Comparison of ENCODE assay signal across 12 cellular contexts in genomic region chr5:181163487-181164075, GRCh38. TPM values are rescaled to one million over a fixed set of nuclear protein-coding genes. Genes with fewer than 3 reads are reported as not detected.
DNase-seq lines count a peak whose midpoint lies in the region; ATAC-seq and TF ChIP-seq lines count a peak whose summit lies in the region.
"Had no signal": no experiment of that assay in that cellular context is flagged by ENCODE, and none has a peak within 500 bp of the region (broad histone marks: within the 10 kb centered on the region; RNA-seq: fewer than 3 reads in every experiment).

No MANE protein-coding gene starts in this region.

- H3K27me3 Mint-ChIP-seq in activated naive CD4-positive, alpha-beta T cell treated with anti-CD3 and anti-CD28 coated beads, Interleukin-2, amount 50 U/mL, for 24 hours: peaks cover 34% of the 10 kb centered on the region
- peaks cover 44 to 61% of the 10 kb centered on the region in 2 donors for H3K27me3 Mint-ChIP-seq in stimulated activated naive B cell treated with anti-CD40 and anti-IgM and Interleukin-4, amounts not matched to agents 10 μg/mL and 1 μg/mL and 100 μg/mL, for 72 hours

- ATAC-seq in stimulated activated naive B cell treated with anti-CD40 and anti-IgM and Interleukin-4, amounts not matched to agents 10 μg/mL and 1 μg/mL and 100 μg/mL, for 72 hours (replicated peaks): no peak
- ATAC-seq in left cardiac atrium: no peak
- ATAC-seq: esophagus mucosa had no signal

- no peak for TF ChIP-seq POLR2A in erythroblast (IDR thresholded peaks at IDR 0.05; ENCODE audit: low read length)

- no peaks in the 10 kb centered on the region for H3K9me3 Mint-ChIP-seq in activated naive CD4-positive, alpha-beta T cell treated with anti-CD3 and anti-CD28 coated beads, Interleukin-2, amount 50 U/mL, for 24 hours
- peaks cover 4 to 10% of the 10 kb centered on the region in 2 donors for H3K9me3 Mint-ChIP-seq in stimulated activated naive B cell treated with anti-CD40 and anti-IgM and Interleukin-4, amounts not matched to agents 10 μg/mL and 1 μg/mL and 100 μg/mL, for 72 hours

- peak overlapping the region; percentile 71 for H3K4me3 Mint-ChIP-seq in activated naive CD4-positive, alpha-beta T cell treated with anti-CD3 and anti-CD28 coated beads, Interleukin-2, amount 50 U/mL, for 24 hours
- peak overlapping the region; percentile 61 to 70 for H3K4me3 Mint-ChIP-seq in stimulated activated naive B cell treated with anti-CD40 and anti-IgM and Interleukin-4, amounts not matched to agents 10 μg/mL and 1 μg/mL and 100 μg/mL, for 72 hours

- intact Hi-C loops in left cardiac atrium (cut with DNase I): no loop called here

- H3K4me1 Mint-ChIP-seq in activated naive CD4-positive, alpha-beta T cell treated with anti-CD3 and anti-CD28 coated beads, Interleukin-2, amount 50 U/mL, for 24 hours: peaks cover 38% of the 10 kb centered on the region
- peaks cover 31 to 44% of the 10 kb centered on the region in 2 donors for H3K4me1 Mint-ChIP-seq in stimulated activated naive B cell treated with anti-CD40 and anti-IgM and Interleukin-4, amounts not matched to agents 10 μg/mL and 1 μg/mL and 100 μg/mL, for 72 hours

- H3K36me3 Mint-ChIP-seq in activated naive CD4-positive, alpha-beta T cell treated with anti-CD3 and anti-CD28 coated beads, Interleukin-2, amount 50 U/mL, for 24 hours: peaks cover 2% of the 10 kb centered on the region
- H3K36me3 Mint-ChIP-seq in stimulated activated naive B cell treated with anti-CD40 and anti-IgM and Interleukin-4, amounts not matched to agents 10 μg/mL and 1 μg/mL and 100 μg/mL, for 72 hours: peaks cover 0 to 4% of the 10 kb centered on the region in 2 donors

- H3K27ac Mint-ChIP-seq in activated naive CD4-positive, alpha-beta T cell treated with anti-CD3 and anti-CD28 coated beads, Interleukin-2, amount 50 U/mL, for 24 hours: peak overlapping the region; percentile 73
- H3K27ac Mint-ChIP-seq in stimulated activated naive B cell treated with anti-CD40 and anti-IgM and Interleukin-4, amounts not matched to agents 10 μg/mL and 1 μg/mL and 100 μg/mL, for 72 hours: peak overlapping the region; percentile 86

- DNase-seq in activated naive CD4-positive, alpha-beta T cell treated with Interleukin-2 at 50 U/mL for 16 hours: no peak
- peak; percentile 90 for DNase-seq in OCI-M1 (lab: John Stamatoyannopoulos, UW)
- DNase-seq in erythroblast (lab: John Stamatoyannopoulos, UW): peak; percentile 53 to 60
- no peak for DNase-seq in stimulated activated naive B cell treated with anti-CD40 and anti-IgM and Interleukin-4, amounts not matched to agents 10 μg/mL and 1 μg/mL and 100 μg/mL, for 72 hours
- no peak for DNase-seq in NCI-H2107 treated with DMSO at 0.1 percent for 48 hours (lab: John Stamatoyannopoulos, UW; ENCODE audit: unreplicated experiment)
- DNase-seq in DMS53 (lab: John Stamatoyannopoulos, UW): no peak
- DNase-seq in left cardiac atrium: no peak
- DNase-seq: activated effector memory CD4-positive, alpha-beta T cell treated with Interleukin-2 at 50 U/mL for 16 hours; NCI-H1092 had no signal

RNA-seq across cellular contexts. Expression of gene OR2V2, which starts 16.2 kb away (rescaled TPM):
- not detected for total RNA-seq in left cardiac atrium
- total RNA-seq: esophagus mucosa, SJSA1 had no signal

RNA-seq across cellular contexts. Expression of gene OR2V1, which starts 32.6 kb away (rescaled TPM):
- total RNA-seq in left cardiac atrium: not detected
- total RNA-seq: esophagus mucosa, SJSA1 had no signal

RNA-seq across cellular contexts. Expression of gene TRIM7, which starts 41.4 kb away (rescaled TPM):
- 1 to 10 TPM; 5.9 to 9.0 TPM for total RNA-seq in left cardiac atrium

RNA-seq across cellular contexts. Expression of gene TRIM41, which starts 59.5 kb away (rescaled TPM):
- 10 to 100 TPM; 17.1 to 19.1 TPM for total RNA-seq in left cardiac atrium

Comparison
In these comparisons a context has a peak if more than half of its experiments do, and no peak if none do; other contexts are left out.
1. DNase-seq: peak in OCI-M1 (single experiment) and erythroblast (2 of 2); none in activated naive CD4-positive, alpha-beta T cell treated with Interleukin-2 at 50 U/mL for 16 hours (single experiment), stimulated activated naive B cell treated with anti-CD40 and anti-IgM and Interleukin-4, amounts not matched to agents 10 μg/mL and 1 μg/mL and 100 μg/mL, for 72 hours (single experiment), NCI-H2107 treated with DMSO at 0.1 percent for 48 hours (single experiment), DMS53 (single experiment) and left cardiac atrium (single experiment).